In the genomic region with DNA sequence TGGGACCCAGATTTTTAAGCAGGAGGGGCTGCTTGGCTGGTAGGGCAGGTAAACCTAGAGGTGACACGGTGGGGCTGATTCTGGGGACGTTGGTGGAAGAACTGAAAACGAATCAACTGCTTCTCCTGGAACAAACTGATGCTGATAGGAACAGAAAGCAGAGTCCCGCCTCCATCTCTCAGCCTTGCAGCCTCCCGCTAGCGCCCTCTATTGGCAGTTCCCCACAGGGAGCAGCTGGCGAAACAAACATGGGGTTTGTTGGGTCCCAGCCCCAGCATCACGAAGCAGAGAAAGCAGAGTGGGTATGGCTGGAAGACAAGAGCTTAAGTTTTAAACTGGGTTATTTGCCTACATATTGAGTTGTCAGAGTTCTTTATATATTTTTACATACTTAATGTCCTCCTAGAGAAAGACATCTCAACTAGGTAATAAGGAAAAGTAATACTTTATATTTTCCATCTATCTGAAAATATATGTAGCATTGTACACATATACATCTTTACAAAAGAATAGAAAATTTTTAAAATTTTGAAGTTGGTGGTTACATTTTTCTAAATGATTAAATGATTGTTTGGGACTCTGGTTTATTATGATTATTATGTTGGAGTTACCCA, we compare ENCODE assay signal across 9 cellular contexts. TPM values are rescaled to one million over a fixed set of nuclear protein-coding genes. Genes with fewer than 3 reads are reported as not detected.
DNase-seq lines count a peak whose midpoint lies in the region; ATAC-seq and TF ChIP-seq lines count a peak whose summit lies in the region.
"Had no signal": no experiment of that assay in that cellular context is flagged by ENCODE, and none has a peak within 500 bp of the region (broad histone marks: within the 10 kb centered on the region; RNA-seq: fewer than 3 reads in every experiment).

No MANE protein-coding gene starts in this region.

- no peak overlapping the region for H3K4me3 Mint-ChIP-seq in activated CD8-positive, alpha-beta T cell treated with anti-CD3 and anti-CD28 coated beads, Interleukin-2, amount 10 ng/mL, durations not matched to agents 7 days and 5 days
- no peak overlapping the region for H3K4me3 Mint-ChIP-seq in neural progenitor cell

- H3K4me1 Mint-ChIP-seq in activated CD8-positive, alpha-beta T cell treated with anti-CD3 and anti-CD28 coated beads, Interleukin-2, amount 10 ng/mL, durations not matched to agents 7 days and 5 days (ENCODE audit: low read depth), result no peaks in the 10 kb centered on the region
- H3K4me1 Mint-ChIP-seq in neural progenitor cell, result no peaks in the 10 kb centered on the region

- H3K9me2 ChIP-seq in MM.1S (replicated peaks; ENCODE audit: insufficient read depth, low read length), result no peaks in the 10 kb centered on the region

- H2AFZ ChIP-seq in DND-41 (ENCODE audit: low read depth, low read length), result no peak overlapping the region
- no peak overlapping the region for H2AFZ ChIP-seq in MM.1S (ENCODE audit: low read length)
- peak overlapping the region; percentile 91 for H2AFZ ChIP-seq in neural progenitor cell (replicated peaks)

- H3K27me3 Mint-ChIP-seq in activated CD8-positive, alpha-beta T cell treated with anti-CD3 and anti-CD28 coated beads, Interleukin-2, amount 10 ng/mL, durations not matched to agents 7 days and 5 days (ENCODE audit: low read depth), result no peaks in the 10 kb centered on the region
- peaks cover 2% of the 10 kb centered on the region for H3K27me3 Mint-ChIP-seq in neural progenitor cell (ENCODE audit: insufficient read depth, low read depth)

- CTCF ChIA-PET in activated CD8-positive, alpha-beta T cell treated with anti-CD3 and anti-CD28 coated beads, Interleukin-2, amount 10 ng/mL, durations not matched to agents 7 days and 5 days (lab: Charles Lee), result interaction anchor here (1.6 kb wide), 1 partner anchor 130 kb away, joined by 4 read pairs; no protein-coding TSS in a partner anchor

- POLR2A ChIA-PET in activated CD8-positive, alpha-beta T cell treated with anti-CD3 and anti-CD28 coated beads, Interleukin-2, amount 10 ng/mL, durations not matched to agents 7 days and 5 days (lab: Charles Lee), result no interaction called here

- H3K9me3 ChIP-seq in DND-41 (ENCODE audit: insufficient read depth, low read length, severe bottlenecking), result no peaks in the 10 kb centered on the region
- no peaks in the 10 kb centered on the region for H3K9me3 ChIP-seq in MM.1S (replicated peaks; ENCODE audit: insufficient read depth, low read length)
- H3K9me3 ChIP-seq in neural progenitor cell (ENCODE audit: low read depth), result no peaks in the 10 kb centered on the region

- H3K9ac ChIP-seq in DND-41 (ENCODE audit: low read depth, low read length), result no peak overlapping the region
- no peak overlapping the region for H3K9ac ChIP-seq in MM.1S (ENCODE audit: low read length)
- no peak overlapping the region for H3K9ac ChIP-seq in neural progenitor cell

- H4K20me1 ChIP-seq in DND-41 (ENCODE audit: insufficient read depth, low read length) (no peaks in the 10 kb centered on the region), MM.1S (ENCODE audit: insufficient read depth, low read length) (no peaks in the 10 kb centered on the region), neural progenitor cell (ENCODE audit: low read depth) (no peaks in the 10 kb centered on the region)

- H3K4me3 ChIP-seq in DND-41 (ENCODE audit: low read depth in 1 of 2, low read length in 2 of 2) (no peak overlapping the region), MM.1S (ENCODE audit: low read length) (no peak overlapping the region), neural progenitor cell (no peak overlapping the region)

- ATAC-seq in DND-41 (ENCODE audit: insufficient read depth, low read depth) (peak; percentile 70; the same call in 2 of the 3 replicates), GM19463 (IDR thresholded peaks at IDR 0.05; ENCODE audit: unreplicated experiment) (peak; percentile 83)
- ATAC-seq in activated CD8-positive, alpha-beta T cell treated with anti-CD3 and anti-CD28 coated beads, Interleukin-2, amount 10 ng/mL, durations not matched to agents 7 days and 5 days, result peak; percentile 39

- H3K36me3 Mint-ChIP-seq in activated CD8-positive, alpha-beta T cell treated with anti-CD3 and anti-CD28 coated beads, Interleukin-2, amount 10 ng/mL, durations not matched to agents 7 days and 5 days (ENCODE audit: low read depth), result no peaks in the 10 kb centered on the region
- no peaks in the 10 kb centered on the region for H3K36me3 Mint-ChIP-seq in neural progenitor cell

- peak; percentile 61 for DNase-seq in DND-41
- DNase-seq in MM.1S, result peak; percentile 41
- peak; percentile 55 for DNase-seq in activated CD8-positive, alpha-beta T cell treated with anti-CD3 and anti-CD28 coated beads, Interleukin-2, amount 10 ng/mL, durations not matched to agents 7 days and 5 days
- DNase-seq in neural progenitor cell (ENCODE audit: low spot score), result peak; percentile 84
- no peak for DNase-seq in OCI-M2 (lab: John Stamatoyannopoulos, UW; ENCODE audit: unreplicated experiment)
- DNase-seq in amniotic stem cell (lab: John Stamatoyannopoulos, UW), result no peak
- no peak for DNase-seq in hepatic stellate cell (ENCODE audit: low spot score)

- H3K79me2 ChIP-seq in DND-41 (ENCODE audit: insufficient read depth, low read length), result no peaks in the 10 kb centered on the region
- H3K79me2 ChIP-seq in MM.1S (ENCODE audit: low read length), result no peaks in the 10 kb centered on the region
- no peaks in the 10 kb centered on the region for H3K79me2 ChIP-seq in neural progenitor cell (ENCODE audit: low read depth)

- H3K36me3 ChIP-seq in DND-41 (ENCODE audit: insufficient read depth, low read length) (no peaks in the 10 kb centered on the region), MM.1S (replicated peaks; ENCODE audit: insufficient read depth, low read length) (no peaks in the 10 kb centered on the region), neural progenitor cell (no peaks in the 10 kb centered on the region)

- H3K27ac Mint-ChIP-seq in activated CD8-positive, alpha-beta T cell treated with anti-CD3 and anti-CD28 coated beads, Interleukin-2, amount 10 ng/mL, durations not matched to agents 7 days and 5 days, result no peak overlapping the region
- H3K27ac Mint-ChIP-seq in neural progenitor cell, result no peak overlapping the region

- H3F3A ChIP-seq in MM.1S (ENCODE audit: insufficient read depth, low read length) (no peaks in the 10 kb centered on the region), neural progenitor cell (ENCODE audit: low read depth) (no peaks in the 10 kb centered on the region)

- no peaks in the 10 kb centered on the region for H3K9me3 Mint-ChIP-seq in activated CD8-positive, alpha-beta T cell treated with anti-CD3 and anti-CD28 coated beads, Interleukin-2, amount 10 ng/mL, durations not matched to agents 7 days and 5 days (ENCODE audit: insufficient read depth)
- H3K9me3 Mint-ChIP-seq in neural progenitor cell, result no peaks in the 10 kb centered on the region

- H3K4me1 ChIP-seq in DND-41 (ENCODE audit: insufficient read depth, low read length) (no peaks in the 10 kb centered on the region), MM.1S (ENCODE audit: low read length) (no peaks in the 10 kb centered on the region), neural progenitor cell (no peaks in the 10 kb centered on the region)

- no peak overlapping the region for H3K4me2 ChIP-seq in DND-41 (ENCODE audit: insufficient read depth, low read length)
- H3K4me2 ChIP-seq in MM.1S (ENCODE audit: low read depth, low read length), result peak overlapping the region; percentile 17; the same call in 1 of the 2 replicates
- no peak overlapping the region for H3K4me2 ChIP-seq in neural progenitor cell

- TF ChIP-seq CTCF in DND-41 (IDR thresholded peaks at IDR 0.05; ENCODE audit: borderline replicate concordance, extremely low read depth, low read length, poor library complexity, severe bottlenecking) (peak; percentile 72), MM.1S (IDR thresholded peaks at IDR 0.05; ENCODE audit: low read length) (peak; percentile 67), neural progenitor cell (IDR thresholded peaks at IDR 0.05) (peak; percentile 83)

- H3K27me3 ChIP-seq in DND-41 (ENCODE audit: insufficient read depth, low read length, poor library complexity) (no peaks in the 10 kb centered on the region), MM.1S (replicated peaks; ENCODE audit: insufficient read depth, low read length) (no peaks in the 10 kb centered on the region), neural progenitor cell (no peaks in the 10 kb centered on the region)

- H3K27ac ChIP-seq in DND-41 (ENCODE audit: low read length) (no peak overlapping the region), MM.1S (ENCODE audit: low read length) (no peak overlapping the region), neural progenitor cell (no peak overlapping the region)

RNA-seq across cellular contexts. Expression of a gene that starts 42.3 kb away (rescaled TPM):
- total RNA-seq in activated CD8-positive, alpha-beta T cell treated with anti-CD3 and anti-CD28 coated beads, Interleukin-2, amount 10 ng/mL, durations not matched to agents 7 days and 5 days, result not detected
- not detected in 2 replicates for total RNA-seq in neural progenitor cell (ENCODE audit: low replicate concordance)
- total RNA-seq: T-helper 1 cell treated with Interleukin-12 subunit alpha and Interleukin-12 subunit beta and Interleukin-4 antibody, amounts not matched to agents 30 ng/mL and 1 ng/mL, for 36 hours had no signal

Comparison
In these comparisons a context has a peak if more than half of its experiments do, and no peak if none do; other contexts are left out.
1. DNase-seq: peak in DND-41 (single experiment), MM.1S (single experiment), activated CD8-positive, alpha-beta T cell treated with anti-CD3 and anti-CD28 coated beads, Interleukin-2, amount 10 ng/mL, durations not matched to agents 7 days and 5 days (single experiment) and neural progenitor cell (single experiment); none in OCI-M2 (single experiment), amniotic stem cell (single experiment) and hepatic stellate cell (single experiment).
2. Peak in every context shown above with its lines, with median percentiles within 50 percentile points of each other: ATAC-seq and CTCF ChIP-seq.